28 cellular contexts compared by ENCODE assay signal in the genomic region with DNA sequence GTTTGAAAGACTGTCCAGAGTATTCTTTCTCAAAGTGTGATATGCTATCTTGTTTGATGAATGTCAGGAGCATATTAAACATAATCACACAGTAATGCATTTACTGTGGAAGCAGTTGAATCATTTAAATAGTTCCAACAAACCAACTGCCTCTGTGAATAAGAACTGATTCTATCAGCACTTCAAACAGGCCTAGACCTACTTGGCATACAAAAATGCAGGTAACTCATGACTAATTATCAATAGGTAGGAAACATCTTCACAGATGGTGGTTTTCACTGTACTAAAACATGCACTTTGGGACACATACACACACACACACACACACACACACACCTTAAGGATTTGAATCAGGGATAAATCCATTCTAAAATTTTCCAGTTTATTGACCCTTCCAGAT.
"Had no signal": no experiment of that assay in that cellular context is flagged by ENCODE, and none has a peak within 500 bp of the region (broad histone marks: within the 10 kb centered on the region; RNA-seq: fewer than 3 reads in every experiment).

No MANE protein-coding gene starts in this region.

- ATAC-seq: natural killer cell; psoas muscle; right cardiac atrium; right lobe of liver; stimulated activated memory B cell treated with anti-CD40 and anti-IgM and Interleukin-4, amounts not matched to agents 10 μg/mL and 1 μg/mL and 100 μg/mL, for 72 hours; stimulated activated naive CD8-positive, alpha-beta T cell treated with anti-CD3 and anti-CD28 coated beads, Interleukin-15, amount 100 ng/mL, for 72 hours; stimulated activated naive CD8-positive, alpha-beta T cell treated with anti-CD3 and anti-CD28 coated beads, Interleukin-15, Interleukin-2, amounts not matched to agents 100 U/mL and 50 U/mL, for 24 hours; upper lobe of right lung had no signal

- H3K27me3 ChIP-seq: neural progenitor cell, ovary, right lobe of liver, sigmoid colon, suprapubic skin, testis, tibial artery, transverse colon, upper lobe of right lung, vagina had no signal

- H3K27ac ChIP-seq: neural progenitor cell, ovary, parathyroid adenoma, psoas muscle, right lobe of liver, sigmoid colon, spleen, suprapubic skin, testis, tibial artery, transverse colon, upper lobe of right lung, vagina had no signal

- H3K4me1 ChIP-seq: neural progenitor cell, parathyroid adenoma, psoas muscle, right lobe of liver, sigmoid colon, spleen, suprapubic skin, testis, tibial artery, transverse colon, upper lobe of right lung, vagina had no signal

- H2AFZ ChIP-seq: neural progenitor cell, parathyroid adenoma had no signal

- FAIRE-seq: small intestine had no signal

- H3K9me3 ChIP-seq: ovary, psoas muscle, right lobe of liver, sigmoid colon, spleen, suprapubic skin, testis, tibial artery, transverse colon, upper lobe of right lung, vagina had no signal

- H3K79me2 ChIP-seq: parathyroid adenoma had no signal

- H3K4me2 ChIP-seq: neural progenitor cell had no signal

- H3K4me3 ChIP-seq: neural progenitor cell, ovary, psoas muscle, right lobe of liver, sigmoid colon, spleen, suprapubic skin, testis, tibial artery, transverse colon, upper lobe of right lung, vagina had no signal

- DNase-seq: natural killer cell; occipital lobe; ovary; posterior cingulate gyrus; psoas muscle; right cardiac atrium; right lobe of liver; sigmoid colon; small intestine; spleen; stimulated activated CD4-positive, alpha-beta T cell treated with anti-CD3 and anti-CD28 coated beads, Interleukin-12 subunit alpha, Interleukin-12 subunit beta, amount 100 ng/mL, for 4 hours; stimulated activated CD4-positive, alpha-beta T cell treated with anti-CD3 and anti-CD28 coated beads, Interleukin-1b, Interleukin-23, amount 100 ng/mL, for 48 hours; stimulated activated CD4-positive, alpha-beta T cell treated with anti-CD3 and anti-CD28 coated beads, Interleukin-4, amount 100 ng/mL, for 1 hour; stimulated activated CD4-positive, alpha-beta T cell treated with anti-CD3 and anti-CD28 coated beads, Interleukin-4, amount 100 ng/mL, for 4 hours; stimulated activated CD8-positive, alpha-beta memory T cell treated with anti-CD3 and anti-CD28 coated beads, Interleukin-4, amount 100 ng/mL, for 48 hours; stimulated activated naive CD4-positive, alpha-beta T cell; stimulated activated naive CD8-positive, alpha-beta T cell treated with anti-CD3 and anti-CD28 coated beads, Interleukin-15, amount 100 ng/mL, for 72 hours; stimulated activated naive CD8-positive, alpha-beta T cell treated with anti-CD3 and anti-CD28 coated beads, Interleukin-15, Interleukin-2, amounts not matched to agents 100 U/mL and 50 U/mL, for 24 hours; substantia nigra; testis; tibial artery; transverse colon; upper lobe of right lung had no signal

- H3K36me3 ChIP-seq: neural progenitor cell, ovary, right lobe of liver, sigmoid colon, spleen, suprapubic skin, tibial artery, transverse colon, upper lobe of right lung, vagina had no signal

- H3K9ac ChIP-seq: neural progenitor cell, parathyroid adenoma had no signal
